29 cellular contexts compared by ENCODE assay signal in the genomic region with DNA sequence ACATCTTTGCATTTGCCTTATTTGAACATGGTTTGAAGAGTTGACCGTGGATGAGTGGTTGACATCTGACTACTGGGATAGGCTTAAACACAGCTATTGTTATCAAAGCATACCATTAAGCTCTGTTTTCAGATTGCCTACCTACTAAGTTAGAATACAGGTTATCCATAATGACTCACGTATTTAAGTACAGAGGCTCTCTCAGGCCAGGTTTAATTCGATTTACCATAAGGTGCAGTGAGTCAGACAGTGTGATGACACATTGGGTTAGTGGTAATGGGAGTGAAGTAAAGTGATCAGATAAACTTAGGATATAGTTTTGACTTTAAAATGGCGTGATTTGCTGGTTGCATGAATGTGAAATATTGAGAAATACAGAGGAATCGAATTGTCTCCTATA.
"Had no signal": no experiment of that assay in that cellular context is flagged by ENCODE, and none has a peak within 500 bp of the region (broad histone marks: within the 10 kb centered on the region; RNA-seq: fewer than 3 reads in every experiment).

No MANE protein-coding gene starts in this region.

- H3K27me3 ChIP-seq: esophagus squamous epithelium, gastrocnemius medialis, left lung, right atrium auricular region, stomach, thyroid gland, upper lobe of right lung had no signal

- DNase-seq: activated CD4-positive, alpha-beta T cell treated with anti-CD3 and anti-CD28 coated beads, Interleukin-2, amount 10 ng/mL, durations not matched to agents 7 days and 5 days; activated CD8-positive, alpha-beta T cell treated with anti-CD3 and anti-CD28 coated beads for 36 hours; activated naive CD8-positive, alpha-beta T cell treated with anti-CD3 and anti-CD28 coated beads, Interleukin-2, amount 50 U/mL, for 24 hours; activated T-cell treated with anti-CD3 and anti-CD28 coated beads, Interleukin-2, amount 50 U/mL, for 4 hours; amygdala; endodermal cell; esophagus squamous epithelium; gastrocnemius medialis; glutamatergic neuron; left lung; lower lobe of right lung; mucosa of descending colon; stimulated activated CD4-positive, alpha-beta T cell treated with anti-CD3 and anti-CD28 coated beads, Interleukin-1b, Interleukin-23, amount 100 ng/mL, for 48 hours; stimulated activated CD4-positive, alpha-beta T cell treated with anti-CD3 and anti-CD28 coated beads, Interleukin-4, amount 100 ng/mL, for 4 hours; stimulated activated CD8-positive, alpha-beta memory T cell treated with anti-CD3 and anti-CD28 coated beads, Interleukin-4, amount 100 ng/mL, for 48 hours; stimulated activated naive B cell treated with anti-CD40 and anti-IgM and Interleukin-4, amounts not matched to agents 10 μg/mL and 1 μg/mL and 100 μg/mL, for 72 hours; stomach; T-helper 9 cell; thyroid gland; upper lobe of right lung had no signal

- H3K27me3 Mint-ChIP-seq: activated CD4-positive, alpha-beta T cell treated with anti-CD3 and anti-CD28 coated beads, Interleukin-2, amount 10 ng/mL, durations not matched to agents 7 days and 5 days; activated CD8-positive, alpha-beta T cell treated with anti-CD3 and anti-CD28 coated beads for 36 hours; activated naive CD4-positive, alpha-beta T cell treated with anti-CD3 and anti-CD28 coated beads, Interleukin-2, amount 50 U/mL, for 24 hours; activated naive CD8-positive, alpha-beta T cell treated with anti-CD3 and anti-CD28 coated beads, Interleukin-2, amount 50 U/mL, for 24 hours; central memory CD8-positive, alpha-beta T cell; dendritic cell treated with granulocyte-macrophage colony-stimulating factor and Interleukin-4, amounts not matched to agents 40 ng/mL and 50 ng/mL, for 4 days; natural killer cell treated with Interleukin-12 subunit alpha and Interleukin-12 subunit beta and Interleukin-15 and Interleukin-18, amount 100 ng/mL, for 72 hours; stimulated activated naive B cell treated with anti-CD40 and anti-IgM and Interleukin-4, amounts not matched to agents 10 μg/mL and 1 μg/mL and 100 μg/mL, for 72 hours had no signal

- H3K4me3 ChIP-seq: esophagus squamous epithelium, gastrocnemius medialis, left lung, lower lobe of right lung, mucosa of descending colon, right atrium auricular region, smooth muscle cell, stomach, thyroid gland, upper lobe of right lung had no signal

- H3K27ac ChIP-seq: esophagus squamous epithelium, gastrocnemius medialis, left lung, lower lobe of right lung, right atrium auricular region, stomach, thyroid gland, upper lobe of right lung, VCaP had no signal

- ATAC-seq: activated CD4-positive, CD25-positive, alpha-beta regulatory T cell treated with anti-CD3 and anti-CD28 coated beads, Interleukin-2, amount 50 U/mL, for 24 hours; activated CD8-positive, alpha-beta T cell treated with anti-CD3 and anti-CD28 coated beads for 36 hours; activated naive CD8-positive, alpha-beta T cell treated with anti-CD3 and anti-CD28 coated beads, Interleukin-2, amount 50 U/mL, for 24 hours; activated T-cell treated with anti-CD3 and anti-CD28 coated beads, Interleukin-2, amount 50 U/mL, for 4 hours; gastrocnemius medialis; left lung; lower lobe of right lung; mucosa of descending colon; natural killer cell treated with Interleukin-12 subunit alpha and Interleukin-12 subunit beta and Interleukin-15 and Interleukin-18, amount 100 ng/mL, for 72 hours; stimulated activated naive B cell treated with anti-CD40 and anti-IgM and Interleukin-4, amounts not matched to agents 10 μg/mL and 1 μg/mL and 100 μg/mL, for 72 hours; upper lobe of right lung had no signal

- H3K9me3 Mint-ChIP-seq: endodermal cell had no signal

- H3K9me3 ChIP-seq: gastrocnemius medialis, lower lobe of right lung, right atrium auricular region, stomach, thyroid gland, upper lobe of right lung had no signal

- H3K4me1 Mint-ChIP-seq: activated CD4-positive, alpha-beta T cell treated with anti-CD3 and anti-CD28 coated beads, Interleukin-2, amount 10 ng/mL, durations not matched to agents 7 days and 5 days; activated naive CD4-positive, alpha-beta T cell treated with anti-CD3 and anti-CD28 coated beads, Interleukin-2, amount 50 U/mL, for 24 hours; activated naive CD8-positive, alpha-beta T cell treated with anti-CD3 and anti-CD28 coated beads, Interleukin-2, amount 50 U/mL, for 24 hours; central memory CD8-positive, alpha-beta T cell; endodermal cell; stimulated activated naive B cell treated with anti-CD40 and anti-IgM and Interleukin-4, amounts not matched to agents 10 μg/mL and 1 μg/mL and 100 μg/mL, for 72 hours had no signal

- H3K4me3 Mint-ChIP-seq: activated CD4-positive, alpha-beta T cell treated with anti-CD3 and anti-CD28 coated beads, Interleukin-2, amount 10 ng/mL, durations not matched to agents 7 days and 5 days; activated CD8-positive, alpha-beta T cell treated with anti-CD3 and anti-CD28 coated beads for 36 hours; activated naive CD4-positive, alpha-beta T cell treated with anti-CD3 and anti-CD28 coated beads, Interleukin-2, amount 50 U/mL, for 24 hours; activated naive CD8-positive, alpha-beta T cell treated with anti-CD3 and anti-CD28 coated beads, Interleukin-2, amount 50 U/mL, for 24 hours; activated T-cell treated with anti-CD3 and anti-CD28 coated beads, Interleukin-2, amount 50 U/mL, for 4 hours; central memory CD8-positive, alpha-beta T cell; dendritic cell treated with granulocyte-macrophage colony-stimulating factor and Interleukin-4, amounts not matched to agents 40 ng/mL and 50 ng/mL, for 4 days; endodermal cell; natural killer cell treated with Interleukin-12 subunit alpha and Interleukin-12 subunit beta and Interleukin-15 and Interleukin-18, amount 100 ng/mL, for 72 hours; stimulated activated naive B cell treated with anti-CD40 and anti-IgM and Interleukin-4, amounts not matched to agents 10 μg/mL and 1 μg/mL and 100 μg/mL, for 72 hours had no signal

- H3K4me1 ChIP-seq: esophagus squamous epithelium, gastrocnemius medialis, left lung, lower lobe of right lung, right atrium auricular region, stomach, thyroid gland, upper lobe of right lung had no signal

- H3K4me2 ChIP-seq: smooth muscle cell had no signal

- H3K36me3 Mint-ChIP-seq: activated naive CD4-positive, alpha-beta T cell treated with anti-CD3 and anti-CD28 coated beads, Interleukin-2, amount 50 U/mL, for 24 hours; natural killer cell treated with Interleukin-12 subunit alpha and Interleukin-12 subunit beta and Interleukin-15 and Interleukin-18, amount 100 ng/mL, for 72 hours; stimulated activated naive B cell treated with anti-CD40 and anti-IgM and Interleukin-4, amounts not matched to agents 10 μg/mL and 1 μg/mL and 100 μg/mL, for 72 hours had no signal

- H3K27ac Mint-ChIP-seq: activated CD4-positive, alpha-beta T cell treated with anti-CD3 and anti-CD28 coated beads, Interleukin-2, amount 10 ng/mL, durations not matched to agents 7 days and 5 days; activated CD8-positive, alpha-beta T cell treated with anti-CD3 and anti-CD28 coated beads for 36 hours; activated naive CD4-positive, alpha-beta T cell treated with anti-CD3 and anti-CD28 coated beads, Interleukin-2, amount 50 U/mL, for 24 hours; activated naive CD8-positive, alpha-beta T cell treated with anti-CD3 and anti-CD28 coated beads, Interleukin-2, amount 50 U/mL, for 24 hours; activated T-helper 2 cell treated with anti-CD3 and anti-CD28 coated beads, Interferon-gamma antibody, Interleukin-2, Interleukin-4, amounts not matched to agents 10 μg/mL and 5 μg/mL and 100 μg/mL, durations not matched to agents 14 hours and 24 hours and 36 hours; dendritic cell treated with granulocyte-macrophage colony-stimulating factor and Interleukin-4, amounts not matched to agents 40 ng/mL and 50 ng/mL, for 4 days; endodermal cell; natural killer cell treated with Interleukin-12 subunit alpha and Interleukin-12 subunit beta and Interleukin-15 and Interleukin-18, amount 100 ng/mL, for 72 hours; stimulated activated naive B cell treated with anti-CD40 and anti-IgM and Interleukin-4, amounts not matched to agents 10 μg/mL and 1 μg/mL and 100 μg/mL, for 72 hours had no signal

- H3K36me3 ChIP-seq: esophagus squamous epithelium, gastrocnemius medialis, left lung, lower lobe of right lung, right atrium auricular region, stomach, thyroid gland, upper lobe of right lung had no signal
